Comparison of ENCODE assay signal across 8 cellular contexts in the genomic region with DNA sequence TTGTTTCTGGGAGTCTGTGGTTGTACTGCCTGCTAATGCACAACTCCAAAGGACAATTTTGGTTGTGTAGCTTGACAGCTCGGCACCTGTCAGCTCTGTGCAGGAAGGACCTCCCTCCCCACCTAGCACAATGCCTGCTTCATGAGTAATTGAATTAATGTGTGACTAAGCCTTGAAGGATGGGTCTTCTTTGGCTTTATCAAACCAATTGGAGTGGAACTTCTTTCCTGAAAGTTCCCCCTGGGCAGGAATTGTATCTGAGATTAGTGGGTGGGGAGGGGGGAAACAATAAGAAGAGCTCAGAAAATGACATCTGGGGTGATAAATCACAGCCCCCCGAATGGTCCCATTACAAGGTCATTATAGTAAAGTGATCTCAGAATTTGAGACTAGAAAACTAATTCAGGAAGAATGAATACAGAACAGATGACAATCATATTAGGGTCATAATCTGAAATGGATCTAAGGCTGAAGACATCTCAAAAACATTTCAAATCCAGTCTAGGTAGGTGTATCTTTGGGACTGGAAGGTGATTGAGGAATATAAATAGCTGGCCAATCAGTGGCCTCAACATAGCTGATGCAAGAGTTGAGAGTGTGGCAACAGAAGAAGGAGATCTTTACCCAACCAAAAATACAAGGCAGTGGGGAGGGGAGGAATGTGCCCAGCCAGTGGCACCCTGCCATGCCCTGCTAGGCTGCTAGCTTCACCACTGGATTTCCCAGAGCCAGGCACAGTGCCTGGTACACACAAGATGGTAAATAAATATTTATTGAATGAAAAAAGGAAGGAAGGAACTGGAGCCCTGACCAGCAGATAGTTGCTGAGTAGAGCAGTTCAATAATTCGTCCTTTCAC. TPM values are rescaled to one million over a fixed set of nuclear protein-coding genes. Genes with fewer than 3 reads are reported as not detected.
DNase-seq lines count a peak whose midpoint lies in the region; TF ChIP-seq lines count a peak whose summit lies in the region.

No MANE protein-coding gene starts in this region.

- peak overlapping the region; percentile 76 for H3K4me2 ChIP-seq in mammary epithelial cell (ENCODE audit: insufficient read depth, low read depth, low read length)

- H3K27ac Mint-ChIP-seq in CD8-positive, alpha-beta memory T cell, result peak overlapping the region; percentile 39 to 99 (median 92)

- intact Hi-C loops in mammary epithelial cell (cut with micrococcal nuclease), result loop anchor here (1.0 to 5.0 kb wide), 5 partner anchors 10 to 258 kb away; a partner anchor contains a TSS
- intact Hi-C loops in thyroid gland (cut with DNase I), result no loop called here

- peaks cover 0 to 2% (median 0%) of the 10 kb centered on the region in 3 donors for H3K36me3 Mint-ChIP-seq in CD8-positive, alpha-beta memory T cell

- peak in 1 of 2 donors; percentile 9 for TF ChIP-seq POLR2A in thyroid gland (IDR thresholded peaks at IDR 0.05)

- TSS peak; percentile 81 for BruUV-seq in mammary epithelial cell (replicated peaks; lab: Mats Ljungman, UMichigan)

- H3K4me1 Mint-ChIP-seq in CD8-positive, alpha-beta memory T cell, result peaks cover 37 to 45% (median 44%) of the 10 kb centered on the region in 3 donors

- peak overlapping the region; percentile 22 for H2AFZ ChIP-seq in mammary epithelial cell (ENCODE audit: low read depth, low read length)

- DNase-seq in CD8-positive, alpha-beta memory T cell, result no peak
- peak; percentile 28 to 47 for DNase-seq in HAP-1 (ENCODE audit: low spot score in 2 of 2)
- peak; percentile 64 for DNase-seq in RKO (ENCODE audit: low spot score)
- peak; percentile 84 for DNase-seq in mammary epithelial cell
- peak; percentile 71 to 72 for DNase-seq in thyroid gland
- no peak for DNase-seq in cerebellar nuclear complex (lab: John Stamatoyannopoulos, UW)
- no peak for DNase-seq in CD1c-positive myeloid dendritic cell (ENCODE audit: extremely low spot score)

- H3K4me3 Mint-ChIP-seq in CD8-positive, alpha-beta memory T cell, result peak overlapping the region; percentile 50 to 86 (median 84)

- dilution Hi-C loops in mammary epithelial cell (cut with HindIII; ENCODE audit: low sequenced_read_pairs), result no loop called here

- in situ Hi-C loops in HAP-1 (cut with MboI; ENCODE audit: low sequenced_read_pairs), result no loop called here
- in situ Hi-C loops in mammary epithelial cell (cut with MboI; ENCODE audit: low sequenced_read_pairs in 2 of 2), result loop anchor here in 1 of 2 donors (10.0 kb wide), 1 partner anchor 256 kb away; a partner anchor contains a TSS

- no peaks in the 10 kb centered on the region for H3K9me3 ChIP-seq in CD8-positive, alpha-beta memory T cell (ENCODE audit: low read length)
- no peaks in the 10 kb centered on the region for H3K9me3 ChIP-seq in HAP-1
- no peaks in the 10 kb centered on the region for H3K9me3 ChIP-seq in mammary epithelial cell (replicated peaks; ENCODE audit: insufficient read depth, low read length)
- H3K9me3 ChIP-seq in thyroid gland, result no peaks in the 10 kb centered on the region

- no peaks in the 10 kb centered on the region for H3K27me3 ChIP-seq in CD8-positive, alpha-beta memory T cell (ENCODE audit: insufficient read depth, low read length, poor library complexity, severe bottlenecking)
- H3K27me3 ChIP-seq in HAP-1 (ENCODE audit: low read depth) (no peaks in the 10 kb centered on the region), mammary epithelial cell (ENCODE audit: insufficient read depth, low read length) (no peaks in the 10 kb centered on the region), layer of hippocampus (ENCODE audit: control insufficient read depth, insufficient read depth, low read length) (no peaks in the 10 kb centered on the region), thyroid gland (no peaks in the 10 kb centered on the region)

- peaks cover 46% of the 10 kb centered on the region for H3K4me1 ChIP-seq in CD8-positive, alpha-beta memory T cell (ENCODE audit: insufficient read depth, low read length)
- H3K4me1 ChIP-seq in HAP-1 (peaks cover 29% of the 10 kb centered on the region), mammary epithelial cell (ENCODE audit: insufficient read depth, low read length) (peaks cover 35% of the 10 kb centered on the region), thyroid gland (peaks cover 16 to 32% of the 10 kb centered on the region in 2 donors)

- H3K27me3 Mint-ChIP-seq in CD8-positive, alpha-beta memory T cell, result no peaks in the 10 kb centered on the region

- peak overlapping the region; percentile 28 for H3K27ac ChIP-seq in CD8-positive, alpha-beta memory T cell (ENCODE audit: low read depth, low read length)
- H3K27ac ChIP-seq in mammary epithelial cell (ENCODE audit: insufficient read depth, low read depth, low read length) (peak overlapping the region; percentile 91), layer of hippocampus (ENCODE audit: low read depth, low read length) (peak overlapping the region; percentile 59), thyroid gland (peak overlapping the region; percentile 70 to 95 (median 87))

- H3K9me3 Mint-ChIP-seq in CD8-positive, alpha-beta memory T cell, result no peaks in the 10 kb centered on the region

- no peaks in the 10 kb centered on the region for H3K79me2 ChIP-seq in mammary epithelial cell (ENCODE audit: insufficient read depth, low read length)

- peak overlapping the region; percentile 30 for H3K9ac ChIP-seq in mammary epithelial cell (ENCODE audit: insufficient read depth, low read length)

- POLR2A ChIA-PET in CD8-positive, alpha-beta memory T cell (lab: Charles Lee), result interaction anchor here (0.8 to 5.5 kb wide), 7 partner anchors 10 to 332 kb away, joined by 3 to 66 read pairs (median 13); a partner anchor contains a TSS

- H4K20me1 ChIP-seq in mammary epithelial cell (ENCODE audit: insufficient read depth, low read length), result no peaks in the 10 kb centered on the region

- no peaks in the 10 kb centered on the region for H3K36me3 ChIP-seq in CD8-positive, alpha-beta memory T cell (ENCODE audit: insufficient read depth, low read length)
- H3K36me3 ChIP-seq in HAP-1 (replicated peaks) (no peaks in the 10 kb centered on the region), mammary epithelial cell (ENCODE audit: insufficient read depth, low read length) (no peaks in the 10 kb centered on the region), thyroid gland (no peaks in the 10 kb centered on the region)

- CTCF ChIA-PET in CD8-positive, alpha-beta memory T cell (lab: Charles Lee), result interaction anchor here (0.6 to 4.9 kb wide), 45 partner anchors 9 to 633 kb away, joined by 3 to 38 read pairs (median 5); a partner anchor contains a TSS
- CTCF ChIA-PET in mammary epithelial cell (lab: Charles Lee; ENCODE audit: low non-redundant PET), result interaction anchor here (0.6 to 1.4 kb wide), 12 partner anchors 9 to 468 kb away, joined by 3 to 16 read pairs (median 6); a partner anchor contains a TSS

- WGBS in mammary epithelial cell (ENCODE audit: low coverage, missing lambda C conversion rate), result 18% methylated on average over 3 of the region's 3 CpGs
- 46 to 54% methylated on average over 3 of the region's 3 CpGs for WGBS in thyroid gland, 2 donors

- TF ChIP-seq CTCF in mammary epithelial cell (conservative IDR thresholded peaks at IDR 0.05 in 1 of 2, IDR thresholded peaks at IDR 0.05 in 1 of 2; ENCODE audit: extremely low read depth in 1 of 2, insufficient read depth in 1 of 2, low read depth in 1 of 2, low read length in 2 of 2), result no peak
- TF ChIP-seq CTCF in thyroid gland (IDR thresholded peaks at IDR 0.05), result no peak

- H3K4me3 ChIP-seq in CD8-positive, alpha-beta memory T cell (ENCODE audit: low read length), result peak overlapping the region; percentile 17
- H3K4me3 ChIP-seq in HAP-1, result peak overlapping the region; percentile 7; the same call in 1 of the 2 replicates
- H3K4me3 ChIP-seq in mammary epithelial cell (replicated peaks in 1 of 3; ENCODE audit: insufficient read depth in 1 of 3, low read depth in 2 of 3, low read length in 3 of 3), result peak overlapping the region in 2 of 3 experiments; percentile 17 to 29
- no peak overlapping the region for H3K4me3 ChIP-seq in thyroid gland (replicated peaks in 1 of 3)

RNA-seq across cellular contexts. Expression of a gene that starts 10.1 kb away (rescaled TPM):
- 10 to 100 TPM; 19.0 to 19.8 TPM for total RNA-seq in CD8-positive, alpha-beta memory T cell
- polyA plus RNA-seq in CD8-positive, alpha-beta memory T cell, result 13.1 TPM
- total RNA-seq in mammary epithelial cell, result 10 to 100 TPM; 83.0 to 98.5 TPM
- 21.5 TPM for polyA plus RNA-seq in mammary epithelial cell
- 23.6 TPM for polyA minus RNA-seq in mammary epithelial cell
- total RNA-seq in thyroid gland, result 1 to 10 TPM; 6.4 to 8.1 (median 6.8) TPM

RNA-seq across cellular contexts. Expression of a gene that starts 13.3 kb away (rescaled TPM):
- total RNA-seq in CD8-positive, alpha-beta memory T cell, result 100 to 1,000 TPM; 135 to 139 TPM
- 538 TPM for polyA plus RNA-seq in CD8-positive, alpha-beta memory T cell
- total RNA-seq in mammary epithelial cell, result 100 to 1,000 TPM; 114 to 244 TPM
- polyA plus RNA-seq in mammary epithelial cell, result 399 TPM
- 24.8 TPM for polyA minus RNA-seq in mammary epithelial cell
- 100 to 1,000 TPM in 3 of 4 donors, 10 to 100 TPM in 1; 75.6 to 307 (median 236) TPM for total RNA-seq in thyroid gland

RNA-seq across cellular contexts. Expression of a gene that starts 16.4 kb away (rescaled TPM):
- 100 to 1,000 TPM in 1 of 2 experiments, 10 to 100 TPM in 1; 98.4 to 104 TPM for total RNA-seq in CD8-positive, alpha-beta memory T cell
- 172 TPM for polyA plus RNA-seq in CD8-positive, alpha-beta memory T cell
- 10 to 100 TPM; 36.0 to 68.9 TPM for total RNA-seq in mammary epithelial cell
- 55.0 TPM for polyA plus RNA-seq in mammary epithelial cell
- 24.7 TPM for polyA minus RNA-seq in mammary epithelial cell
- 10 to 100 TPM; 59.5 to 76.7 (median 62.5) TPM for total RNA-seq in thyroid gland

Comparison
In these comparisons a context has a peak if more than half of its experiments do, and no peak if none do; other contexts are left out.
1. DNase-seq: peak in HAP-1 (2 of 2), RKO (single experiment), mammary epithelial cell (single experiment) and thyroid gland (2 of 2); none in CD8-positive, alpha-beta memory T cell (0 of 5), cerebellar nuclear complex (0 of 2) and CD1c-positive myeloid dendritic cell (single experiment).
2. H3K27ac ChIP-seq: peak in every context shown above with its lines; median percentile 91 in mammary epithelial cell; 87 in thyroid gland; 59 in layer of hippocampus; 28 in CD8-positive, alpha-beta memory T cell.
3. H3K4me3 ChIP-seq: peak in CD8-positive, alpha-beta memory T cell (single experiment), HAP-1 (single experiment) and mammary epithelial cell (2 of 3); none in thyroid gland (0 of 3).
4. RNA of a gene that starts 10.1 kb away (total RNA-seq): 83.0 to 98.5 TPM in mammary epithelial cell; 19.0 to 19.8 TPM in CD8-positive, alpha-beta memory T cell and 6.4 to 8.1 TPM in thyroid gland; every median in the first group is over 4 times any median in the second.